Comparison of ENCODE assay signal across 8 cellular contexts in genomic region chr12:102816816-102817434, GRCh38.
DNase-seq lines count a peak whose midpoint lies in the region; ATAC-seq and TF ChIP-seq lines count a peak whose summit lies in the region.

No MANE protein-coding gene starts in this region.

- TF ChIP-seq CTCF in A673 (conservative IDR thresholded peaks at IDR 0.05; ENCODE audit: low read depth, low read length) (peak; percentile 79), GM13977 (IDR thresholded peaks at IDR 0.05; ENCODE audit: extremely low read depth, insufficient read depth, missing control alignments) (peak; percentile 56), right lobe of liver (IDR thresholded peaks at IDR 0.05) (peak; percentile 64 to 78 (median 68))

- 11% methylated on average over 5 of the region's 5 CpGs for WGBS in right lobe of liver (ENCODE audit: insufficient coverage, low coverage, low lambda C conversion rate, missing lambda C conversion rate)

- no peaks in the 10 kb centered on the region for H3K36me3 ChIP-seq in A673 (ENCODE audit: insufficient read depth, low read length, poor library complexity, severe bottlenecking)
- no peaks in the 10 kb centered on the region for H3K36me3 ChIP-seq in right lobe of liver

- H3K36me3 Mint-ChIP-seq in activated CD4-positive, alpha-beta memory T cell treated with anti-CD3 and anti-CD28 coated beads, Interleukin-2, amount 10 ng/mL, durations not matched to agents 7 days and 5 days (ENCODE audit: low read depth), result no peaks in the 10 kb centered on the region

- H3K27me3 ChIP-seq in A673 (replicated peaks; ENCODE audit: insufficient read depth, low read depth, low read length, poor library complexity), result peaks cover 18% of the 10 kb centered on the region
- H3K27me3 ChIP-seq in right lobe of liver, result no peaks in the 10 kb centered on the region

- CTCF ChIA-PET in A673 (lab: Charles Lee), result interaction anchor here (0.6 to 0.9 kb wide), 4 partner anchors 9 to 877 kb away, joined by 3 read pairs; no protein-coding TSS in a partner anchor
- CTCF ChIA-PET in activated CD4-positive, alpha-beta memory T cell treated with anti-CD3 and anti-CD28 coated beads, Interleukin-2, amount 10 ng/mL, durations not matched to agents 7 days and 5 days (lab: Charles Lee), result interaction anchor here (0.6 kb wide), 1 partner anchor 939 kb away, joined by 3 read pairs; no protein-coding TSS in a partner anchor

- no peaks in the 10 kb centered on the region for H3K9me3 ChIP-seq in A673 (ENCODE audit: low read depth, low read length, poor library complexity, severe bottlenecking)
- no peaks in the 10 kb centered on the region for H3K9me3 ChIP-seq in right lobe of liver

- peak; percentile 85 to 92 (median 90) for ATAC-seq in right lobe of liver
- ATAC-seq in HG03196 (IDR thresholded peaks at IDR 0.05; ENCODE audit: unreplicated experiment), result no peak

- in situ Hi-C loops in GM13977 (cut with MboI; ENCODE audit: low pct_unique_long_range_greater_than_20kb, low sequenced_read_pairs, unreplicated experiment), result no loop called here

- H3K4me1 ChIP-seq in A673 (ENCODE audit: insufficient read depth, low read length, poor library complexity, severe bottlenecking), result no peaks in the 10 kb centered on the region
- no peaks in the 10 kb centered on the region for H3K4me1 ChIP-seq in right lobe of liver

- peaks cover 1% of the 10 kb centered on the region for H3K27me3 Mint-ChIP-seq in activated CD4-positive, alpha-beta memory T cell treated with anti-CD3 and anti-CD28 coated beads, Interleukin-2, amount 10 ng/mL, durations not matched to agents 7 days and 5 days

- no TSS peak for BruUV-seq in A673 (replicated peaks; lab: Mats Ljungman, UMichigan)

- no peak overlapping the region for H3K4me3 ChIP-seq in A673 (ENCODE audit: low read depth, low read length, poor library complexity, severe bottlenecking)
- H3K4me3 ChIP-seq in right lobe of liver, result no peak overlapping the region

- intact Hi-C loops in A673 (cut with micrococcal nuclease; ENCODE audit: unreplicated experiment) (loop anchor here (10.0 kb wide), 2 partner anchors 722 to 1042 kb away; no protein-coding TSS in a partner anchor), right lobe of liver (cut with DNase I) (no loop called here)

- H3K27ac Mint-ChIP-seq in activated CD4-positive, alpha-beta memory T cell treated with anti-CD3 and anti-CD28 coated beads, Interleukin-2, amount 10 ng/mL, durations not matched to agents 7 days and 5 days, result no peak overlapping the region

- H3K9me3 Mint-ChIP-seq in activated CD4-positive, alpha-beta memory T cell treated with anti-CD3 and anti-CD28 coated beads, Interleukin-2, amount 10 ng/mL, durations not matched to agents 7 days and 5 days, result no peaks in the 10 kb centered on the region

- H3K4me3 Mint-ChIP-seq in activated CD4-positive, alpha-beta memory T cell treated with anti-CD3 and anti-CD28 coated beads, Interleukin-2, amount 10 ng/mL, durations not matched to agents 7 days and 5 days, result no peak overlapping the region

- H3K27ac ChIP-seq in A673 (ENCODE audit: low read depth, low read length, poor library complexity, severe bottlenecking) (no peak overlapping the region), right lobe of liver (no peak overlapping the region)

- TF ChIP-seq POLR2A in right lobe of liver (IDR thresholded peaks at IDR 0.05), result no peak

- peak; percentile 69 for DNase-seq in A673 (ENCODE audit: low spot score)
- peak; percentile 34 for DNase-seq in GM13977 (ENCODE audit: low spot score)
- peak; percentile 15 for DNase-seq in NCI-H1092 (lab: John Stamatoyannopoulos, UW)
- peak; percentile 42 for DNase-seq in astrocyte of the hippocampus (ENCODE audit: low read depth, low spot score)
- DNase-seq in right lobe of liver, result no peak
- no peak for DNase-seq in activated CD4-positive, alpha-beta memory T cell treated with anti-CD3 and anti-CD28 coated beads, Interleukin-2, amount 10 ng/mL, durations not matched to agents 7 days and 5 days
- no peak for DNase-seq in islet precursor cell

- POLR2A ChIA-PET in A673 (lab: Charles Lee; ENCODE audit: low non-redundant PET), result no interaction called here
- POLR2A ChIA-PET in activated CD4-positive, alpha-beta memory T cell treated with anti-CD3 and anti-CD28 coated beads, Interleukin-2, amount 10 ng/mL, durations not matched to agents 7 days and 5 days (lab: Charles Lee), result no interaction called here

- H3K4me1 Mint-ChIP-seq in activated CD4-positive, alpha-beta memory T cell treated with anti-CD3 and anti-CD28 coated beads, Interleukin-2, amount 10 ng/mL, durations not matched to agents 7 days and 5 days, result no peaks in the 10 kb centered on the region

Comparison
In these comparisons a context has a peak if more than half of its experiments do, and no peak if none do; other contexts are left out.
1. DNase-seq: peak in A673 (single experiment), GM13977 (single experiment), NCI-H1092 (single experiment) and astrocyte of the hippocampus (single experiment); none in right lobe of liver (0 of 3), activated CD4-positive, alpha-beta memory T cell treated with anti-CD3 and anti-CD28 coated beads, Interleukin-2, amount 10 ng/mL, durations not matched to agents 7 days and 5 days (single experiment) and islet precursor cell (single experiment).
2. Peak in every context shown above with its lines, with median percentiles within 50 percentile points of each other: CTCF ChIP-seq.